Comparison of ENCODE assay signal across 10 cellular contexts in the genomic region with DNA sequence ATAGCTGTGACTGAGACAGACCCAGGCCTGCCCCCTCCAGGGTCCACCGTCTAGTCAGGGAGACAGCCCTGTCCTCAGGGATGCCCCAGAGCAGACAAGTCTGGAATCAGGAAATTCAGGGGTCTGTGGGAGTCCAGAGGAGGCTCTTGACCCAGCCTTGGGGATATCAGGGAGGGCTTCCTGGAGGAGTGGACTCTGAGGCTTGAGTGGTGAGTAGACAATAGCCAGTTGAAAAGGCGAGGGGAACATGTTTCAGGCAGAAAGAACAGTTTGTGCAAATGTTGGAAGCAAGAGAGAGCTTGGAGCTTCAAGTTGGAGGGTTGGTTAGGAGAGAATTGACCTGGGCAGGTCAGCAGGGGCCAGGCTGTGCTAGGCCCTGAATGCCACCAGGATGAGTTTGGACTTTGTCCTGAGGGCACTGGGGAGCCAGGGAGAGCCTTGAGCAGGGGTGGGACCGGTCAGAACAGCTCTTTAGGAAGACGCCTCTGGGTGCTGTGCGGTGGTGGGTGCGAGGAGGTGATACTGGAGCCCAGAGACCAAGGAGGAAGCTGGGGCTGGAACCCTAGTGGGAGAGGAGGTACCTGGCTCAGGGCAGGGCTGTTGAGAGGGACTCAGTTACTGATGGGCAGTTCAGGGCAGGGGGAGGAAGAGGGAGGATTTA. TPM values are rescaled to one million over a fixed set of nuclear protein-coding genes. Genes with fewer than 3 reads are reported as not detected.
DNase-seq lines count a peak whose midpoint lies in the region; ATAC-seq and TF ChIP-seq lines count a peak whose summit lies in the region.
"Had no signal": no experiment of that assay in that cellular context is flagged by ENCODE, and none has a peak within 500 bp of the region (broad histone marks: within the 10 kb centered on the region; RNA-seq: fewer than 3 reads in every experiment).

No MANE protein-coding gene starts in this region.

- CTCF ChIA-PET in activated CD4-positive, alpha-beta T cell treated with anti-CD3 and anti-CD28 coated beads for 36 hours (lab: Charles Lee) = interaction anchor here (0.6 to 2.2 kb wide), 3 partner anchors 12 to 248 kb away, joined by 3 to 7 read pairs (median 5); no protein-coding TSS in a partner anchor
- CTCF ChIA-PET in activated B cell treated with CpG ODN at 0.5 μM for 24 hours (lab: Charles Lee) = no interaction called here

- H3K4me3 Mint-ChIP-seq in activated CD4-positive, alpha-beta T cell treated with anti-CD3 and anti-CD28 coated beads for 36 hours = no peak overlapping the region
- H3K4me3 Mint-ChIP-seq in activated B cell treated with CpG ODN at 0.5 μM for 24 hours (peak overlapping the region; percentile 32), immature natural killer cell (peak overlapping the region; percentile 70 to 75 (median 74))
- H3K4me3 Mint-ChIP-seq in stimulated activated memory B cell treated with anti-CD40 and anti-IgM and Interleukin-4, amounts not matched to agents 10 μg/mL and 1 μg/mL and 100 μg/mL, for 72 hours = peak overlapping the region; percentile 24

- no peaks in the 10 kb centered on the region for H3K27me3 Mint-ChIP-seq in activated CD4-positive, alpha-beta T cell treated with anti-CD3 and anti-CD28 coated beads for 36 hours
- H3K27me3 Mint-ChIP-seq in activated B cell treated with CpG ODN at 0.5 μM for 24 hours = no peaks in the 10 kb centered on the region
- H3K27me3 Mint-ChIP-seq in immature natural killer cell (ENCODE audit: low read depth in 3 of 3) = peaks cover 15% of the 10 kb centered on the region in 3 donors
- no peaks in the 10 kb centered on the region for H3K27me3 Mint-ChIP-seq in stimulated activated memory B cell treated with anti-CD40 and anti-IgM and Interleukin-4, amounts not matched to agents 10 μg/mL and 1 μg/mL and 100 μg/mL, for 72 hours

- no peaks in the 10 kb centered on the region for H3K9me3 Mint-ChIP-seq in activated CD4-positive, alpha-beta T cell treated with anti-CD3 and anti-CD28 coated beads for 36 hours (ENCODE audit: low read depth)
- H3K9me3 Mint-ChIP-seq in activated B cell treated with CpG ODN at 0.5 μM for 24 hours (no peaks in the 10 kb centered on the region), immature natural killer cell (no peaks in the 10 kb centered on the region)
- no peaks in the 10 kb centered on the region for H3K9me3 Mint-ChIP-seq in stimulated activated memory B cell treated with anti-CD40 and anti-IgM and Interleukin-4, amounts not matched to agents 10 μg/mL and 1 μg/mL and 100 μg/mL, for 72 hours

- POLR2A ChIA-PET in activated CD4-positive, alpha-beta T cell treated with anti-CD3 and anti-CD28 coated beads for 36 hours (lab: Charles Lee) = no interaction called here
- POLR2A ChIA-PET in activated B cell treated with CpG ODN at 0.5 μM for 24 hours (lab: Charles Lee) = interaction anchor here (0.6 to 1.0 kb wide), 2 partner anchors 15 to 859 kb away, joined by 4 to 6 read pairs; partner anchors contain the start of gene INAFM1

- no peak for DNase-seq in activated CD4-positive, alpha-beta T cell treated with anti-CD3 and anti-CD28 coated beads for 36 hours
- DNase-seq in activated CD4-positive, alpha-beta T cell treated with anti-CD3 and anti-CD28 coated beads for 48 hours = no peak
- DNase-seq in activated B cell treated with CpG ODN at 0.5 μM for 24 hours = no peak
- DNase-seq in immature natural killer cell = no peak
- DNase-seq in pons (ENCODE audit: low spot score) = no peak
- no peak for DNase-seq in DMS 273 (lab: John Stamatoyannopoulos, UW; ENCODE audit: unreplicated experiment)
- DNase-seq in UCSD-AML1 (lab: John Stamatoyannopoulos, UW; ENCODE audit: unreplicated experiment) = no peak
- DNase-seq: cortex of kidney, SHP77 had no signal

- intact Hi-C loops in activated CD4-positive, alpha-beta T cell treated with anti-CD3 and anti-CD28 coated beads for 36 hours (cut with DNase I, micrococcal nuclease) = no loop called here
- intact Hi-C loops in activated B cell treated with CpG ODN at 0.5 μM for 24 hours (cut with micrococcal nuclease) = no loop called here

- no peak for ATAC-seq in activated CD4-positive, alpha-beta T cell treated with anti-CD3 and anti-CD28 coated beads for 36 hours
- ATAC-seq in activated B cell treated with CpG ODN at 0.5 μM for 24 hours (ENCODE audit: low read depth) = no peak
- ATAC-seq in stimulated activated memory B cell treated with anti-CD40 and anti-IgM and Interleukin-4, amounts not matched to agents 10 μg/mL and 1 μg/mL and 100 μg/mL, for 72 hours = no peak

- H3K27ac Mint-ChIP-seq in activated CD4-positive, alpha-beta T cell treated with anti-CD3 and anti-CD28 coated beads for 36 hours = peak overlapping the region; percentile 67
- no peak overlapping the region for H3K27ac Mint-ChIP-seq in activated B cell treated with CpG ODN at 0.5 μM for 24 hours
- H3K27ac Mint-ChIP-seq in immature natural killer cell = peak overlapping the region in 5 of 6 donors; percentile 40 to 74 (median 64)
- H3K27ac Mint-ChIP-seq in stimulated activated memory B cell treated with anti-CD40 and anti-IgM and Interleukin-4, amounts not matched to agents 10 μg/mL and 1 μg/mL and 100 μg/mL, for 72 hours = peak overlapping the region; percentile 20

- H3K4me1 Mint-ChIP-seq in activated CD4-positive, alpha-beta T cell treated with anti-CD3 and anti-CD28 coated beads for 36 hours = peaks cover 31% of the 10 kb centered on the region
- H3K4me1 Mint-ChIP-seq in activated B cell treated with CpG ODN at 0.5 μM for 24 hours = peaks cover 49% of the 10 kb centered on the region
- peaks cover 43 to 56% of the 10 kb centered on the region in 2 donors for H3K4me1 Mint-ChIP-seq in immature natural killer cell
- peaks cover 52% of the 10 kb centered on the region for H3K4me1 Mint-ChIP-seq in stimulated activated memory B cell treated with anti-CD40 and anti-IgM and Interleukin-4, amounts not matched to agents 10 μg/mL and 1 μg/mL and 100 μg/mL, for 72 hours

- TF ChIP-seq CTCF in activated B cell treated with CpG ODN at 0.5 μM for 24 hours (IDR thresholded peaks at IDR 0.05) = no peak

- H3K36me3 Mint-ChIP-seq in activated CD4-positive, alpha-beta T cell treated with anti-CD3 and anti-CD28 coated beads for 36 hours (ENCODE audit: low read depth) = peaks cover 42% of the 10 kb centered on the region
- H3K36me3 Mint-ChIP-seq in activated B cell treated with CpG ODN at 0.5 μM for 24 hours (ENCODE audit: low read depth) (peaks cover 57% of the 10 kb centered on the region), immature natural killer cell (peaks cover 16 to 32% (median 17%) of the 10 kb centered on the region in 3 donors)
- H3K36me3 Mint-ChIP-seq in stimulated activated memory B cell treated with anti-CD40 and anti-IgM and Interleukin-4, amounts not matched to agents 10 μg/mL and 1 μg/mL and 100 μg/mL, for 72 hours = peaks cover 45% of the 10 kb centered on the region

RNA-seq across cellular contexts. Expression of gene CCDC9, which starts 2.7 kb away (rescaled TPM):
- total RNA-seq in activated CD4-positive, alpha-beta T cell treated with anti-CD3 and anti-CD28 coated beads for 36 hours = 10 to 100 TPM; 22.4 to 30.6 TPM
- 43.7 and 47.1 TPM in 2 replicates for total RNA-seq in activated B cell treated with CpG ODN at 0.5 μM for 24 hours
- polyA plus RNA-seq in immature natural killer cell = 10 to 100 TPM in 1 of 3 donors, 1 to 10 TPM in 2; 2.6 to 12.2 (median 5.1) TPM

RNA-seq across cellular contexts. Expression of gene INAFM1, which starts 15.7 kb away (rescaled TPM):
- total RNA-seq in activated CD4-positive, alpha-beta T cell treated with anti-CD3 and anti-CD28 coated beads for 36 hours = 10 to 100 TPM; 11.7 to 13.2 TPM
- total RNA-seq in activated B cell treated with CpG ODN at 0.5 μM for 24 hours = 9.8 and 11.8 TPM in 2 replicates
- polyA plus RNA-seq in immature natural killer cell = 1 to 10 TPM; 1.2 to 3.9 (median 2.3) TPM

RNA-seq across cellular contexts. Expression of gene BBC3, which starts 28.0 kb away (rescaled TPM):
- total RNA-seq in activated CD4-positive, alpha-beta T cell treated with anti-CD3 and anti-CD28 coated beads for 36 hours = 10 to 100 TPM in 1 of 2 experiments, 1 to 10 TPM in 1; 8.1 to 12.0 TPM
- 7.0 and 11.5 TPM in 2 replicates for total RNA-seq in activated B cell treated with CpG ODN at 0.5 μM for 24 hours
- 10 to 100 TPM in 1 of 3 donors, 1 to 10 TPM in 2; 8.3 to 13.9 (median 8.4) TPM for polyA plus RNA-seq in immature natural killer cell

RNA-seq across cellular contexts. Expression of gene C5AR1, which starts 50.6 kb away (rescaled TPM):
- under 1 TPM; 0.41 to 0.79 TPM for total RNA-seq in activated CD4-positive, alpha-beta T cell treated with anti-CD3 and anti-CD28 coated beads for 36 hours
- 1.7 and 2.2 TPM in 2 replicates for total RNA-seq in activated B cell treated with CpG ODN at 0.5 μM for 24 hours
- polyA plus RNA-seq in immature natural killer cell = under 1 TPM in 2 of 3 donors, not detected in 1; 0.16 to 0.36 TPM
